8 cellular contexts compared by ENCODE assay signal in genomic region chr17:7314719-7315569, GRCh38.
DNase-seq lines count a peak whose midpoint lies in the region; ATAC-seq and TF ChIP-seq lines count a peak whose summit lies in the region.

A gene with protein sequence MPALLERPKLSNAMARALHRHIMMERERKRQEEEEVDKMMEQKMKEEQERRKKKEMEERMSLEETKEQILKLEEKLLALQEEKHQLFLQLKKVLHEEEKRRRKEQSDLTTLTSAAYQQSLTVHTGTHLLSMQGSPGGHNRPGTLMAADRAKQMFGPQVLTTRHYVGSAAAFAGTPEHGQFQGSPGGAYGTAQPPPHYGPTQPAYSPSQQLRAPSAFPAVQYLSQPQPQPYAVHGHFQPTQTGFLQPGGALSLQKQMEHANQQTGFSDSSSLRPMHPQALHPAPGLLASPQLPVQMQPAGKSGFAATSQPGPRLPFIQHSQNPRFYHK (minus strand): TSS chr17:7315360. CDS start chr17:7315052, 308 bp downstream.

- H3K9me3 Mint-ChIP-seq in nephron progenitor cell: no peaks in the 10 kb centered on the region

- no peak for TF ChIP-seq CTCF in DOHH2 (IDR thresholded peaks at IDR 0.05; ENCODE audit: low read depth, low read length, poor library complexity, severe bottlenecking)
- TF ChIP-seq CTCF in nephron progenitor cell (IDR thresholded peaks at IDR 0.05): no peak

- H3F3A ChIP-seq in DOHH2 (ENCODE audit: control insufficient read depth, insufficient read depth): peaks cover 56% of the 10 kb centered on the region

- no peaks in the 10 kb centered on the region for H3K9me3 ChIP-seq in DOHH2 (ENCODE audit: control insufficient read depth, insufficient read depth, low read length)

- H3K4me3 ChIP-seq in DOHH2 (ENCODE audit: low read length): peak within 1 kb of the TSS; percentile 85

- peak; percentile 65 for ATAC-seq in GM21737 (IDR thresholded peaks at IDR 0.05; ENCODE audit: unreplicated experiment)
- ATAC-seq in stimulated activated naive CD8-positive, alpha-beta T cell treated with anti-CD3 and anti-CD28 coated beads, Interleukin-15, Interleukin-2, amounts not matched to agents 100 U/mL and 50 U/mL, for 24 hours: peak; percentile 82

- no peaks in the 10 kb centered on the region for H3K27me3 Mint-ChIP-seq in nephron progenitor cell (ENCODE audit: low read depth, poor library complexity)

- H3K4me1 ChIP-seq in DOHH2 (ENCODE audit: control insufficient read depth, low read length): peaks cover 48% of the 10 kb centered on the region

- peak within 1 kb of the TSS; percentile 83 for H3K4me3 Mint-ChIP-seq in nephron progenitor cell

- H3K79me2 ChIP-seq in DOHH2 (ENCODE audit: control insufficient read depth, low read length): peaks cover 43% of the 10 kb centered on the region

- peaks cover 53% of the 10 kb centered on the region for H3K36me3 Mint-ChIP-seq in nephron progenitor cell (ENCODE audit: low read depth)

- H3K4me2 ChIP-seq in DOHH2 (ENCODE audit: low read length): peak within 1 kb of the TSS; percentile 98

- peak within 1 kb of the TSS; percentile 97 for H3K27ac Mint-ChIP-seq in nephron progenitor cell

- DNase-seq in Kasumi-1 (lab: John Stamatoyannopoulos, UW): peak; percentile 39 to 45
- DNase-seq in SHP77 treated with DMSO at 0.1 percent for 48 hours (lab: John Stamatoyannopoulos, UW): peak; percentile 71
- peak; percentile 92 for DNase-seq in activated gamma-delta T cell treated with Interleukin-2 at 50 U/mL for 16 hours
- peak; percentile 43 for DNase-seq in fibroblast of the conjunctiva (ENCODE audit: low read depth)
- peak; percentile 91 for DNase-seq in nephron progenitor cell
- peak; percentile 96 for DNase-seq in stimulated activated naive CD8-positive, alpha-beta T cell treated with anti-CD3 and anti-CD28 coated beads, Interleukin-15, Interleukin-2, amounts not matched to agents 100 U/mL and 50 U/mL, for 24 hours

- peaks cover 48% of the 10 kb centered on the region for H3K4me1 Mint-ChIP-seq in nephron progenitor cell

- peak within 1 kb of the TSS; percentile 73 for H3K27ac ChIP-seq in DOHH2 (ENCODE audit: low read depth, low read length)

- no peaks in the 10 kb centered on the region for H3K27me3 ChIP-seq in DOHH2 (ENCODE audit: control insufficient read depth, low read length)

- H4K20me1 ChIP-seq in DOHH2 (ENCODE audit: control insufficient read depth, insufficient read depth, low read depth, low read length): peaks cover 25% of the 10 kb centered on the region

- H3K36me3 ChIP-seq in DOHH2 (ENCODE audit: control insufficient read depth, low read length): peaks cover 77% of the 10 kb centered on the region

- H3K9me2 ChIP-seq in DOHH2 (replicated peaks; ENCODE audit: control insufficient read depth, low read length): no peaks in the 10 kb centered on the region

Comparison
In these comparisons a context has a peak if more than half of its experiments do, and no peak if none do; other contexts are left out.
1. Peak in every context shown above with its lines: DNase-seq, ATAC-seq, H3K4me3 ChIP-seq and H3K27ac ChIP-seq.
2. DNase-seq: peak in every context shown above with its lines; median percentile 96 in stimulated activated naive CD8-positive, alpha-beta T cell treated with anti-CD3 and anti-CD28 coated beads, Interleukin-15, Interleukin-2, amounts not matched to agents 100 U/mL and 50 U/mL, for 24 hours; 92 in activated gamma-delta T cell treated with Interleukin-2 at 50 U/mL for 16 hours; 91 in nephron progenitor cell; 71 in SHP77 treated with DMSO at 0.1 percent for 48 hours; 43 in fibroblast of the conjunctiva; 42 in Kasumi-1.